In the genomic region with DNA sequence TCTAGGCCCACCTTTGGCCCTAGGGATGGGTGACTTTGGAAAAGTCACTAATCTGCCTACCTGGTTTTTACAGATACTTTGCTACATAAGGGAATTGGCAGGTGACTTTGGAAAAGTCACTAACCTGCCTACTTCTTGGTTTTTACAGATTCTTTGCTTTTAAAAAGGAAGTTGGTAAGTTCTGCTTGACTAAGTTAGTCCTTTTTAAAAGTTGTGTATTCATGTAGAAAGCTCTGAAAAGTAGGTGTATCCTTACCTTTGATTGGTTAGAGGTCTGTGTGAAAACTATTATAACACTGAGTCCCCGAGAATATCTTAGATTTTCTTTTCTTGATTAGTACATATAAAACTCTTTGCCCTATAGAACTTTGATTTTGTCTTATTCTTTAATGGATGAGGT, we compare ENCODE assay signal across 1 cellular context.
TF ChIP-seq lines count a peak whose summit lies in the region.

No MANE protein-coding gene starts in this region.

TF ChIP-seq in GM12878, 131 proteins besides CTCF, POLR2A, EP300 and RAD21 (continued from another document):
- TF ChIP-seq E2F8 (IDR thresholded peaks at IDR 0.05; ENCODE audit: low read depth, partially characterized antibody): no peak
